Comparison of ENCODE assay signal across 8 cellular contexts in genomic region chr3:139934557-139935070, GRCh38. TPM values are rescaled to one million over a fixed set of nuclear protein-coding genes. Genes with fewer than 3 reads are reported as not detected.
DNase-seq lines count a peak whose midpoint lies in the region; ATAC-seq and TF ChIP-seq lines count a peak whose summit lies in the region.

No MANE protein-coding gene starts in this region.

- peaks cover 10% of the 10 kb centered on the region for H3K4me1 Mint-ChIP-seq in activated T-cell treated with anti-CD3 and anti-CD28 coated beads, Interleukin-2, amount 50 U/mL, for 72 hours (ENCODE audit: low read depth)
- peaks cover 36% of the 10 kb centered on the region for H3K4me1 Mint-ChIP-seq in brain

- H3K36me3 ChIP-seq in skeletal muscle tissue (ENCODE audit: control insufficient read depth in 3 of 3, insufficient read depth in 3 of 3, low read length in 3 of 3): no peaks in the 10 kb centered on the region

- peaks cover 11 to 18% (median 15%) of the 10 kb centered on the region in 3 donors for H3K4me1 ChIP-seq in skeletal muscle tissue (ENCODE audit: control insufficient read depth in 3 of 3, insufficient read depth in 3 of 3, low read length in 3 of 3)

- peak overlapping the region in 2 of 3 donors; percentile 46 to 66 for H3K9ac ChIP-seq in skeletal muscle tissue (ENCODE audit: low read depth in 1 of 3, low read length in 3 of 3)

- peak; percentile 65 to 71 for TF ChIP-seq CTCF in brain (conservative IDR thresholded peaks at IDR 0.05)

- H3K4me3 ChIP-seq in skeletal muscle tissue (ENCODE audit: low read length in 3 of 3): peak overlapping the region; percentile 56 to 77 (median 70)

- peak; percentile 66 to 74 for ATAC-seq in activated T-cell treated with anti-CD3 and anti-CD28 coated beads, Interleukin-2, amount 50 U/mL, for 72 hours (replicated peaks in 1 of 2)
- no peak for ATAC-seq in HG03095 (IDR thresholded peaks at IDR 0.05; ENCODE audit: unreplicated experiment)

- no peaks in the 10 kb centered on the region for H3K9me3 ChIP-seq in skeletal muscle tissue (ENCODE audit: control insufficient read depth in 3 of 3, low read length in 3 of 3)

- peaks cover 66% of the 10 kb centered on the region for H3K27me3 Mint-ChIP-seq in activated T-cell treated with anti-CD3 and anti-CD28 coated beads, Interleukin-2, amount 50 U/mL, for 72 hours (ENCODE audit: low read depth)
- peaks cover 58% of the 10 kb centered on the region for H3K27me3 Mint-ChIP-seq in brain

- peak; percentile 15 to 19 for DNase-seq in activated T-cell treated with anti-CD3 and anti-CD28 coated beads, Interleukin-2, amount 50 U/mL, for 72 hours
- DNase-seq in activated T-cell treated with anti-CD3 and anti-CD28 coated beads for 4 hours: no peak
- peak; percentile 35 to 57 for DNase-seq in NCI-H187 (lab: John Stamatoyannopoulos, UW)
- DNase-seq in inferior parietal cortex (ENCODE audit: extremely low spot score): peak; percentile 42
- no peak for DNase-seq in HCEC 1CT

- peaks cover 5 to 23% (median 12%) of the 10 kb centered on the region in 3 donors for H3K27me3 ChIP-seq in skeletal muscle tissue (ENCODE audit: control insufficient read depth in 3 of 3, insufficient read depth in 3 of 3, low read length in 3 of 3)

- H3K36me3 Mint-ChIP-seq in activated T-cell treated with anti-CD3 and anti-CD28 coated beads, Interleukin-2, amount 50 U/mL, for 72 hours (ENCODE audit: insufficient read depth in 2 of 2): peaks cover 0 to 2% of the 10 kb centered on the region in 2 donors
- H3K36me3 Mint-ChIP-seq in brain: no peaks in the 10 kb centered on the region

- no peak overlapping the region for H3K27ac Mint-ChIP-seq in activated T-cell treated with anti-CD3 and anti-CD28 coated beads, Interleukin-2, amount 50 U/mL, for 72 hours
- peak overlapping the region in 4 of 5 experiments; percentile 36 to 57 (median 42) for H3K27ac Mint-ChIP-seq in brain

- no peak overlapping the region for H3K27ac ChIP-seq in skeletal muscle tissue (ENCODE audit: low read depth, low read length)

- H3K4me3 Mint-ChIP-seq in activated T-cell treated with anti-CD3 and anti-CD28 coated beads, Interleukin-2, amount 50 U/mL, for 72 hours: peak overlapping the region; percentile 10 to 52
- H3K4me3 Mint-ChIP-seq in brain: peak overlapping the region; percentile 83 to 90 (median 84)

- no peaks in the 10 kb centered on the region for H3K9me3 Mint-ChIP-seq in activated T-cell treated with anti-CD3 and anti-CD28 coated beads, Interleukin-2, amount 50 U/mL, for 72 hours
- H3K9me3 Mint-ChIP-seq in brain: peaks cover 0 to 6% (median 2%) of the 10 kb centered on the region in 5 experiments

RNA-seq across cellular contexts. Expression of gene CLSTN2, which starts 0.4 kb away (rescaled TPM):
- not detected for total RNA-seq in activated T-cell treated with anti-CD3 and anti-CD28 coated beads, Interleukin-2, amount 50 U/mL, for 72 hours
- 34.1 TPM for polyA plus RNA-seq in brain (ENCODE audit: insufficient read depth, low read depth, low replicate concordance)
- total RNA-seq in skeletal muscle tissue: 4.7 TPM

Comparison
In these comparisons a context has a peak if more than half of its experiments do, and no peak if none do; other contexts are left out.
1. DNase-seq: peak in activated T-cell treated with anti-CD3 and anti-CD28 coated beads, Interleukin-2, amount 50 U/mL, for 72 hours (2 of 2), NCI-H187 (2 of 2) and inferior parietal cortex (single experiment); none in activated T-cell treated with anti-CD3 and anti-CD28 coated beads for 4 hours (single experiment) and HCEC 1CT (single experiment).